In genomic region chr6:87699576-87699975, GRCh38 we compare ENCODE assay signal across 8 cellular contexts. TPM values are rescaled to one million over a fixed set of nuclear protein-coding genes. Genes with fewer than 3 reads are reported as not detected.
A peak's percentile ranks its signal among the peaks of the same experiment; 100 is the strongest.
DNase-seq lines count a peak whose midpoint lies in the region; ATAC-seq and TF ChIP-seq lines count a peak whose summit lies in the region.

No MANE protein-coding gene starts in this region.

- peak overlapping the region; percentile 96 for H3K9ac ChIP-seq in skeletal muscle satellite cell (ENCODE audit: low read depth, low read length)

- no peak for TF ChIP-seq CTCF in VCaP (conservative IDR thresholded peaks at IDR 0.05)
- no peak for TF ChIP-seq CTCF in foreskin keratinocyte (conservative IDR thresholded peaks at IDR 0.05)

- DNase-seq in H7 = no peak
- no peak for DNase-seq in foreskin keratinocyte
- DNase-seq in NCI-H2171 treated with DMSO at 0.1 percent for 48 hours (lab: John Stamatoyannopoulos, UW) = no peak
- DNase-seq in effector CD8-positive, alpha-beta T cell (lab: John Stamatoyannopoulos, UW) = no peak
- no peak for DNase-seq in sciatic nerve (ENCODE audit: low spot score)

- H3K4me3 ChIP-seq in H7 (ENCODE audit: insufficient read depth, low read depth, low read length) (peak overlapping the region; percentile 97), skeletal muscle satellite cell (ENCODE audit: low read length) (peak overlapping the region; percentile 83)

- no peaks in the 10 kb centered on the region for H3K9me3 ChIP-seq in skeletal muscle satellite cell (replicated peaks; ENCODE audit: low read length)

- ATAC-seq in foreskin keratinocyte (no peak), HG03139 (IDR thresholded peaks at IDR 0.05; ENCODE audit: unreplicated experiment) (no peak), sciatic nerve (no peak)

- intact Hi-C loops in sciatic nerve (cut with DNase I) = no loop called here

- H3K4me1 ChIP-seq in foreskin keratinocyte (peaks cover 7% of the 10 kb centered on the region), skeletal muscle satellite cell (ENCODE audit: control insufficient read depth, insufficient read depth, low read length) (peaks cover 30% of the 10 kb centered on the region)

- H3K27me3 ChIP-seq in H7 (ENCODE audit: control insufficient read depth, insufficient read depth, low read length) (no peaks in the 10 kb centered on the region), foreskin keratinocyte (no peaks in the 10 kb centered on the region), skeletal muscle satellite cell (ENCODE audit: control insufficient read depth, insufficient read depth, low read length) (no peaks in the 10 kb centered on the region)

- H3K4me2 ChIP-seq in skeletal muscle satellite cell (ENCODE audit: low read length) = peak overlapping the region; percentile 92

- H3K36me3 ChIP-seq in H7 (replicated peaks; ENCODE audit: control insufficient read depth, insufficient read depth, low read length) (no peaks in the 10 kb centered on the region; the same call in 1 of the 2 replicates), skeletal muscle satellite cell (ENCODE audit: insufficient read depth, low read length) (peaks cover 2% of the 10 kb centered on the region)

- H3K27ac ChIP-seq in VCaP = peak overlapping the region; percentile 90; the same call in 1 of the 2 replicates
- peak overlapping the region; percentile 39 for H3K27ac ChIP-seq in foreskin keratinocyte

RNA-seq across cellular contexts. Expression of gene AKIRIN2, which starts 2.5 kb away (rescaled TPM):
- 32.9 and 41.6 TPM in 2 replicates for total RNA-seq in H7 (2014; rRNA removed; shearing (Covaris generic))
- 23.0 and 23.3 TPM in 2 replicates for total RNA-seq in foreskin keratinocyte
- 24.7 and 26.2 TPM in 2 replicates for polyA plus RNA-seq in foreskin keratinocyte
- 15.5 and 17.3 TPM in 2 replicates for total RNA-seq in skeletal muscle satellite cell (2012; rRNA removed)
- total RNA-seq in sciatic nerve = 49.0 TPM
